Comparison of ENCODE assay signal across 21 cellular contexts in genomic region chr4:151087467-151087866, GRCh38. TPM values are rescaled to one million over a fixed set of nuclear protein-coding genes. Genes with fewer than 3 reads are reported as not detected.
DNase-seq lines count a peak whose midpoint lies in the region; ATAC-seq and TF ChIP-seq lines count a peak whose summit lies in the region.
"Had no signal": no experiment of that assay in that cellular context is flagged by ENCODE, and none has a peak within 500 bp of the region (broad histone marks: within the 10 kb centered on the region; RNA-seq: fewer than 3 reads in every experiment).

No MANE protein-coding gene starts in this region.

- H3K27me3 Mint-ChIP-seq in H9 (ENCODE audit: low read depth) (no peaks in the 10 kb centered on the region), endodermal cell (ENCODE audit: insufficient read depth) (no peaks in the 10 kb centered on the region), nephron progenitor cell (ENCODE audit: low read depth, poor library complexity) (peaks cover 3% of the 10 kb centered on the region), progenitor cell of endocrine pancreas (no peaks in the 10 kb centered on the region)
- peaks cover 0 to 15% of the 10 kb centered on the region in 2 donors for H3K27me3 Mint-ChIP-seq in stimulated activated naive B cell treated with anti-CD40 and anti-IgM and Interleukin-4, amounts not matched to agents 10 μg/mL and 1 μg/mL and 100 μg/mL, for 72 hours

- TF ChIP-seq CTCF in H9 (conservative IDR thresholded peaks at IDR 0.05) (no peak), endodermal cell (conservative IDR thresholded peaks at IDR 0.05) (no peak), nephron progenitor cell (IDR thresholded peaks at IDR 0.05) (no peak), progenitor cell of endocrine pancreas (IDR thresholded peaks at IDR 0.05; ENCODE audit: unreplicated experiment) (no peak), uterus (IDR thresholded peaks at IDR 0.05) (no peak)

- H2BK120ac ChIP-seq in H9 (ENCODE audit: low read depth, low read length, poor library complexity, severe bottlenecking): no peak overlapping the region

- no peak for ATAC-seq in GM18519 (IDR thresholded peaks at IDR 0.05; ENCODE audit: low FRiP score, unreplicated experiment)
- ATAC-seq in stimulated activated naive B cell treated with anti-CD40 and anti-IgM and Interleukin-4, amounts not matched to agents 10 μg/mL and 1 μg/mL and 100 μg/mL, for 72 hours (replicated peaks): no peak
- ATAC-seq: GM12878 had no signal

- H3K79me2 ChIP-seq in H9 (ENCODE audit: insufficient read depth, low read length): no peaks in the 10 kb centered on the region

- H3K9me3 Mint-ChIP-seq in H9: no peaks in the 10 kb centered on the region
- H3K9me3 Mint-ChIP-seq in endodermal cell: peaks cover 14% of the 10 kb centered on the region
- no peaks in the 10 kb centered on the region for H3K9me3 Mint-ChIP-seq in nephron progenitor cell
- no peaks in the 10 kb centered on the region for H3K9me3 Mint-ChIP-seq in progenitor cell of endocrine pancreas (ENCODE audit: low read depth)
- no peaks in the 10 kb centered on the region for H3K9me3 Mint-ChIP-seq in stimulated activated naive B cell treated with anti-CD40 and anti-IgM and Interleukin-4, amounts not matched to agents 10 μg/mL and 1 μg/mL and 100 μg/mL, for 72 hours
- H3K9me3 Mint-ChIP-seq: CD8-positive, alpha-beta memory T cell had no signal

- H3K36me3 ChIP-seq in endodermal cell (ENCODE audit: control insufficient read depth, insufficient read depth, low read length): no peaks in the 10 kb centered on the region
- H3K36me3 ChIP-seq in uterus: no peaks in the 10 kb centered on the region
- H3K36me3 ChIP-seq: BE2C, HAP-1 had no signal

- H3K23me2 ChIP-seq in H9 (ENCODE audit: insufficient read length, low read depth, low read length, poor library complexity, severe bottlenecking): no peaks in the 10 kb centered on the region

- no peak overlapping the region for H3K23ac ChIP-seq in H9 (ENCODE audit: insufficient read length, low read depth, low read length)

- H2BK5ac ChIP-seq in H9 (ENCODE audit: insufficient read length, low read length): no peak overlapping the region

- no peaks in the 10 kb centered on the region for H3K9me3 ChIP-seq in H9 (ENCODE audit: control insufficient read depth, low read depth, low read length)
- no peaks in the 10 kb centered on the region for H3K9me3 ChIP-seq in endodermal cell (ENCODE audit: control insufficient read depth, low read length)
- H3K9me3 ChIP-seq in uterus: no peaks in the 10 kb centered on the region
- H3K9me3 ChIP-seq: BE2C, HAP-1 had no signal

- H3T11ph ChIP-seq in H9 (ENCODE audit: low read length): no peak overlapping the region

- H3K79me1 ChIP-seq in H9 (ENCODE audit: insufficient read depth, low read depth, low read length, poor library complexity, severe bottlenecking): no peaks in the 10 kb centered on the region

- no peak overlapping the region for H4K91ac ChIP-seq in H9 (ENCODE audit: insufficient read length, low read depth, low read length)

- no peak overlapping the region for H3K9ac ChIP-seq in H9 (ENCODE audit: extremely low read depth, insufficient read length, low read length)
- H3K9ac ChIP-seq in endodermal cell (ENCODE audit: extremely low read depth, low read length, poor library complexity, severe bottlenecking): no peak overlapping the region

- H3K4me1 ChIP-seq in H9 (ENCODE audit: insufficient read depth, low read length) (no peaks in the 10 kb centered on the region; the same call in 1 of the 2 replicates), endodermal cell (ENCODE audit: control insufficient read depth, insufficient read depth, low read length) (peaks cover 7% of the 10 kb centered on the region), uterus (no peaks in the 10 kb centered on the region)
- H3K4me1 ChIP-seq: BE2C, HAP-1 had no signal

- H3K18ac ChIP-seq in H9 (ENCODE audit: insufficient read length, low read depth, low read length): no peak overlapping the region

- no peak overlapping the region for H3K56ac ChIP-seq in H9 (ENCODE audit: insufficient read length, low read depth, low read length)

- H3K27ac Mint-ChIP-seq in H9: peak overlapping the region in 2 of 3 experiments; percentile 51 to 56; a peak in 3 of 7 replicates
- no peak overlapping the region for H3K27ac Mint-ChIP-seq in endodermal cell
- H3K27ac Mint-ChIP-seq in nephron progenitor cell: peak overlapping the region; percentile 31
- H3K27ac Mint-ChIP-seq in progenitor cell of endocrine pancreas: peak overlapping the region; percentile 68
- no peak overlapping the region for H3K27ac Mint-ChIP-seq in stimulated activated naive B cell treated with anti-CD40 and anti-IgM and Interleukin-4, amounts not matched to agents 10 μg/mL and 1 μg/mL and 100 μg/mL, for 72 hours
- H3K27ac Mint-ChIP-seq: CD4-positive, CD25-positive, alpha-beta regulatory T cell; CD8-positive, alpha-beta memory T cell had no signal

- WGBS in H9 (ENCODE audit: extremely low coverage, insufficient read length, low lambda C conversion rate): no CpG with 5 or more reads among the region's 8 CpGs
- WGBS in endodermal cell (ENCODE audit: insufficient coverage in 1 of 2, insufficient read length in 1 of 2), 2 experiments: 91 to 94% methylated on average over 8 of the region's 8 CpGs

- no peak overlapping the region for H2AK5ac ChIP-seq in H9 (ENCODE audit: insufficient read length, low read length)

- H3K4me3 Mint-ChIP-seq in H9 (no peak overlapping the region), endodermal cell (no peak overlapping the region), nephron progenitor cell (no peak overlapping the region), progenitor cell of endocrine pancreas (ENCODE audit: low read depth) (no peak overlapping the region)
- H3K4me3 Mint-ChIP-seq in stimulated activated naive B cell treated with anti-CD40 and anti-IgM and Interleukin-4, amounts not matched to agents 10 μg/mL and 1 μg/mL and 100 μg/mL, for 72 hours: no peak overlapping the region
- H3K4me3 Mint-ChIP-seq: CD4-positive, CD25-positive, alpha-beta regulatory T cell; CD8-positive, alpha-beta memory T cell had no signal

- H2BK12ac ChIP-seq in H9 (ENCODE audit: insufficient read length, low read depth, low read length): no peak overlapping the region

- H3K4ac ChIP-seq in H9 (ENCODE audit: low read depth, low read length): no peak overlapping the region

- H3K4me1 Mint-ChIP-seq in H9 (peaks cover 14 to 19% of the 10 kb centered on the region in 2 experiments), endodermal cell (peaks cover 3% of the 10 kb centered on the region), nephron progenitor cell (peaks cover 14% of the 10 kb centered on the region), progenitor cell of endocrine pancreas (ENCODE audit: low read depth) (peaks cover 3% of the 10 kb centered on the region)
- H3K4me1 Mint-ChIP-seq in stimulated activated naive B cell treated with anti-CD40 and anti-IgM and Interleukin-4, amounts not matched to agents 10 μg/mL and 1 μg/mL and 100 μg/mL, for 72 hours: no peaks in the 10 kb centered on the region
- H3K4me1 Mint-ChIP-seq: CD4-positive, CD25-positive, alpha-beta regulatory T cell; CD8-positive, alpha-beta memory T cell had no signal

- peak overlapping the region; percentile 32 for H2AFZ ChIP-seq in H9 (ENCODE audit: low read length)

- no peak overlapping the region for H3K4me3 ChIP-seq in endodermal cell (ENCODE audit: low read length)
- no peak overlapping the region for H3K4me3 ChIP-seq in uterus
- H3K4me3 ChIP-seq: GM12878, HAP-1 had no signal

- peak; percentile 36 for DNase-seq in H9
- peak; percentile 46 for DNase-seq in endodermal cell
- no peak for DNase-seq in nephron progenitor cell
- DNase-seq in progenitor cell of endocrine pancreas (ENCODE audit: low spot score, unreplicated experiment): no peak
- DNase-seq in uterus: no peak
- no peak for DNase-seq in stimulated activated naive B cell treated with anti-CD40 and anti-IgM and Interleukin-4, amounts not matched to agents 10 μg/mL and 1 μg/mL and 100 μg/mL, for 72 hours
- DNase-seq: ACHN; BE2C; C1 segment of cervical spinal cord; CD4-positive, CD25-positive, alpha-beta regulatory T cell; CD8-positive, alpha-beta memory T cell; COR-L47; DMS 273 treated with DMSO at 0.1 percent for 48 hours; DMS53; DND-41; EL; GOT3 had no signal

- intact Hi-C loops in uterus (cut with DNase I; ENCODE audit: low total_unique reads): no loop called here

- H3K27me3 ChIP-seq in H9 (ENCODE audit: insufficient read depth, low read length) (no peaks in the 10 kb centered on the region), endodermal cell (ENCODE audit: control insufficient read depth, insufficient read depth, low read length, poor library complexity, severe bottlenecking) (no peaks in the 10 kb centered on the region), uterus (no peaks in the 10 kb centered on the region)
- H3K27me3 ChIP-seq: BE2C had no signal

- H4K8ac ChIP-seq in H9 (replicated peaks; ENCODE audit: insufficient read length, low read depth, low read length): no peak overlapping the region

- no peak overlapping the region for H4K5ac ChIP-seq in H9 (ENCODE audit: insufficient read length, low read depth, low read length)

- no peak overlapping the region for H2BK20ac ChIP-seq in H9 (ENCODE audit: low read depth, low read length, poor library complexity, severe bottlenecking)

- H3K27ac ChIP-seq in H9 (ENCODE audit: insufficient read length, low read depth, low read length) (no peak overlapping the region), endodermal cell (ENCODE audit: low read depth, low read length) (no peak overlapping the region), uterus (no peak overlapping the region)
- H3K27ac ChIP-seq: HL-60 had no signal

- H4K20me1 ChIP-seq in H9 (ENCODE audit: control insufficient read depth, insufficient read depth, insufficient read length): no peaks in the 10 kb centered on the region

- H3K14ac ChIP-seq in H9 (ENCODE audit: insufficient read depth, low read length): no peak overlapping the region

- H3K36me3 Mint-ChIP-seq in H9 (ENCODE audit: insufficient read depth in 1 of 3, low read depth in 3 of 3) (no peaks in the 10 kb centered on the region), endodermal cell (ENCODE audit: low read depth) (no peaks in the 10 kb centered on the region), nephron progenitor cell (ENCODE audit: low read depth) (no peaks in the 10 kb centered on the region), progenitor cell of endocrine pancreas (ENCODE audit: insufficient read depth) (no peaks in the 10 kb centered on the region)
- H3K36me3 Mint-ChIP-seq in stimulated activated naive B cell treated with anti-CD40 and anti-IgM and Interleukin-4, amounts not matched to agents 10 μg/mL and 1 μg/mL and 100 μg/mL, for 72 hours: no peaks in the 10 kb centered on the region
- H3K36me3 Mint-ChIP-seq: CD4-positive, CD25-positive, alpha-beta regulatory T cell had no signal

- TF ChIP-seq POLR2A in uterus (IDR thresholded peaks at IDR 0.05): no peak

- no peak overlapping the region for H2BK15ac ChIP-seq in H9 (ENCODE audit: low read depth, low read length)

- H3K4me2 ChIP-seq in H9 (ENCODE audit: insufficient read depth, insufficient read length, low read length): no peak overlapping the region

RNA-seq across cellular contexts. Expression of gene RPS3A, which starts 12.0 kb away (rescaled TPM):
- total RNA-seq in H9 (2021) (2,679 and 2,686 TPM in 2 replicates), endodermal cell (1,000 to 10,000 TPM; 2,304 to 2,367 TPM), progenitor cell of endocrine pancreas (2,102 and 2,191 TPM in 2 replicates), uterus (over 10,000 TPM in 2 of 4 donors, 1,000 to 10,000 TPM in 2; 2,740 to 15,349 (median 8,137) TPM)
- polyA plus RNA-seq in endodermal cell (2013, experiment 1 of 2): 3,088 TPM
- 3,198 TPM for polyA plus RNA-seq in endodermal cell (2013, experiment 2 of 2)

Comparison
In these comparisons a context has a peak if more than half of its experiments do, and no peak if none do; other contexts are left out.
1. DNase-seq: peak in H9 (single experiment) and endodermal cell (single experiment); none in nephron progenitor cell (single experiment), progenitor cell of endocrine pancreas (single experiment), uterus (0 of 2) and stimulated activated naive B cell treated with anti-CD40 and anti-IgM and Interleukin-4, amounts not matched to agents 10 μg/mL and 1 μg/mL and 100 μg/mL, for 72 hours (single experiment).
2. H3K27ac Mint-ChIP-seq: peak in H9 (2 of 3), nephron progenitor cell (single experiment) and progenitor cell of endocrine pancreas (single experiment); none in endodermal cell (single experiment) and stimulated activated naive B cell treated with anti-CD40 and anti-IgM and Interleukin-4, amounts not matched to agents 10 μg/mL and 1 μg/mL and 100 μg/mL, for 72 hours (single experiment).